ENCODE assay signal across 13 cellular contexts in genomic region chr14:51424569-51425251, GRCh38.
DNase-seq lines count a peak whose midpoint lies in the region; ATAC-seq, FAIRE-seq and TF ChIP-seq lines count a peak whose summit lies in the region.
"Had no signal": no experiment of that assay in that cellular context is flagged by ENCODE, and none has a peak within 500 bp of the region (broad histone marks: within the 10 kb centered on the region; RNA-seq: fewer than 3 reads in every experiment).

No MANE protein-coding gene starts in this region.

- H3K27ac ChIP-seq in astrocyte (ENCODE audit: low read depth, low read length) (no peak overlapping the region), heart right ventricle (peak overlapping the region; percentile 40 to 82 (median 68))
- H3K27ac ChIP-seq: lower lobe of right lung had no signal

- H3K27ac Mint-ChIP-seq in astrocyte (ENCODE audit: unreplicated experiment): no peak overlapping the region
- H3K27ac Mint-ChIP-seq in activated naive CD4-positive, alpha-beta T cell treated with anti-CD3 and anti-CD28 coated beads for 36 hours: no peak overlapping the region

- WGBS in heart right ventricle, 2 donors: 53 to 60% methylated on average over 5 of the region's 5 CpGs

- H3K9me3 ChIP-seq in astrocyte (ENCODE audit: insufficient read depth, low read depth, low read length) (peaks cover 2% of the 10 kb centered on the region), heart right ventricle (peaks cover 0 to 10% (median under 1%) of the 10 kb centered on the region in 11 donors), MG63 (no peaks in the 10 kb centered on the region)
- H3K9me3 ChIP-seq: adrenal gland had no signal

- peak; percentile 87 for DNase-seq in AG10803 (ENCODE audit: low read depth)
- peak; percentile 47 for DNase-seq in astrocyte (ENCODE audit: low read depth)
- DNase-seq in heart right ventricle: peak in 1 of 2 donors; percentile 69
- peak; percentile 32 for DNase-seq in retina
- DNase-seq in activated naive CD4-positive, alpha-beta T cell treated with anti-CD3 and anti-CD28 coated beads for 36 hours: no peak
- no peak for DNase-seq in dedifferentiated amniotic fluid mesenchymal stem cell (ENCODE audit: extremely low spot score)
- DNase-seq in MG63: no peak
- no peak for DNase-seq in HUDEP-2 (lab: John Stamatoyannopoulos, UW; ENCODE audit: unreplicated experiment in 76 of 76)
- DNase-seq: lower lobe of right lung, NCI-H1930 had no signal

- H3K9ac ChIP-seq in astrocyte (ENCODE audit: low read length): peak overlapping the region; percentile 36

- peak overlapping the region; percentile 2 for H2AFZ ChIP-seq in astrocyte (ENCODE audit: low read depth, low read length)

- H3K4me2 ChIP-seq in astrocyte (ENCODE audit: low read length): peak overlapping the region; percentile 54
- H3K4me2 ChIP-seq: smooth muscle cell had no signal

- no peaks in the 10 kb centered on the region for H3K27me3 ChIP-seq in astrocyte (ENCODE audit: insufficient read depth, low read length)
- no peaks in the 10 kb centered on the region for H3K27me3 ChIP-seq in heart right ventricle
- no peaks in the 10 kb centered on the region for H3K27me3 ChIP-seq in MG63
- H3K27me3 ChIP-seq: adrenal gland had no signal

- FAIRE-seq in astrocyte (lab: Jason Lieb, UNC): no peak

- H3K9me3 Mint-ChIP-seq in astrocyte (ENCODE audit: unreplicated experiment): no peaks in the 10 kb centered on the region
- peaks cover 22% of the 10 kb centered on the region for H3K9me3 Mint-ChIP-seq in activated naive CD4-positive, alpha-beta T cell treated with anti-CD3 and anti-CD28 coated beads for 36 hours

- H3K4me3 ChIP-seq in AG10803 (ENCODE audit: low read length) (no peak overlapping the region), astrocyte (ENCODE audit: insufficient read depth, low read depth, low read length) (no peak overlapping the region), heart right ventricle (no peak overlapping the region), MG63 (no peak overlapping the region)
- H3K4me3 ChIP-seq: adrenal gland, lower lobe of right lung, smooth muscle cell had no signal

- H3K4me3 Mint-ChIP-seq in astrocyte (ENCODE audit: unreplicated experiment): no peak overlapping the region
- no peak overlapping the region for H3K4me3 Mint-ChIP-seq in activated naive CD4-positive, alpha-beta T cell treated with anti-CD3 and anti-CD28 coated beads for 36 hours

- H3K4me1 ChIP-seq in astrocyte (ENCODE audit: insufficient read depth, low read length): peaks cover 5% of the 10 kb centered on the region
- H3K4me1 ChIP-seq in heart right ventricle: peaks cover 0 to 23% (median 11%) of the 10 kb centered on the region in 9 donors
- H3K4me1 ChIP-seq: adrenal gland, lower lobe of right lung had no signal

- H3K27me3 Mint-ChIP-seq in astrocyte (ENCODE audit: low read depth, unreplicated experiment): no peaks in the 10 kb centered on the region
- H3K27me3 Mint-ChIP-seq in activated naive CD4-positive, alpha-beta T cell treated with anti-CD3 and anti-CD28 coated beads for 36 hours (ENCODE audit: low read depth): peaks cover 5% of the 10 kb centered on the region

- intact Hi-C loops in heart right ventricle (cut with DNase I): loop anchor here in 1 of 10 donors (10.0 kb wide), 1 partner anchor 230 kb away; the partner anchor contains the start of gene FRMD6
- intact Hi-C loops in activated naive CD4-positive, alpha-beta T cell treated with anti-CD3 and anti-CD28 coated beads for 36 hours (cut with micrococcal nuclease): no loop called here

- CTCF ChIA-PET in activated naive CD4-positive, alpha-beta T cell treated with anti-CD3 and anti-CD28 coated beads for 36 hours (lab: Charles Lee): interaction anchor here (0.6 to 1.0 kb wide), 2 partner anchors 354 to 355 kb away, joined by 4 read pairs; no protein-coding TSS in a partner anchor

- no peaks in the 10 kb centered on the region for H3K79me2 ChIP-seq in astrocyte (ENCODE audit: insufficient read depth, low read length)

- H3K36me3 Mint-ChIP-seq in astrocyte (ENCODE audit: low read depth, unreplicated experiment): no peaks in the 10 kb centered on the region
- peaks cover 12% of the 10 kb centered on the region for H3K36me3 Mint-ChIP-seq in activated naive CD4-positive, alpha-beta T cell treated with anti-CD3 and anti-CD28 coated beads for 36 hours (ENCODE audit: low read depth)

- H3K4me1 Mint-ChIP-seq in astrocyte (ENCODE audit: low read depth, unreplicated experiment): peaks cover 2% of the 10 kb centered on the region
- H3K4me1 Mint-ChIP-seq in activated naive CD4-positive, alpha-beta T cell treated with anti-CD3 and anti-CD28 coated beads for 36 hours (ENCODE audit: low read depth): peaks cover 14% of the 10 kb centered on the region

- peak in 7 of 8 donors; percentile 85 to 93 (median 90) for ATAC-seq in heart right ventricle
- ATAC-seq: esophagus mucosa had no signal

- TF ChIP-seq CTCF in AG10803 (conservative IDR thresholded peaks at IDR 0.05; ENCODE audit: low read length): peak; percentile 18; the same call in 1 of the 2 replicates
- no peak for TF ChIP-seq CTCF in astrocyte (IDR thresholded peaks at IDR 0.05; ENCODE audit: insufficient read depth, low read depth, low read length)
- no peak for TF ChIP-seq CTCF in heart right ventricle (IDR thresholded peaks at IDR 0.05)

- H3K36me3 ChIP-seq in astrocyte (ENCODE audit: insufficient read depth, low read length) (no peaks in the 10 kb centered on the region), heart right ventricle (no peaks in the 10 kb centered on the region), MG63 (no peaks in the 10 kb centered on the region)
- H3K36me3 ChIP-seq: adrenal gland, lower lobe of right lung had no signal

- H4K20me1 ChIP-seq in astrocyte (ENCODE audit: insufficient read depth, low read length): no peaks in the 10 kb centered on the region

Comparison
In these comparisons a context has a peak if more than half of its experiments do, and no peak if none do; other contexts are left out.
1. DNase-seq: peak in AG10803 (single experiment), astrocyte (single experiment) and retina (single experiment); none in activated naive CD4-positive, alpha-beta T cell treated with anti-CD3 and anti-CD28 coated beads for 36 hours (single experiment), dedifferentiated amniotic fluid mesenchymal stem cell (single experiment), MG63 (single experiment) and HUDEP-2 (0 of 76).